In genomic region chr5:162067651-162068411, GRCh38 we compare ENCODE assay signal across 23 cellular contexts. TPM values are rescaled to one million over a fixed set of nuclear protein-coding genes. Genes with fewer than 3 reads are reported as not detected.
A peak's percentile ranks its signal among the peaks of the same experiment; 100 is the strongest.
DNase-seq lines count a peak whose midpoint lies in the region; ATAC-seq, FAIRE-seq and TF ChIP-seq lines count a peak whose summit lies in the region.
"Had no signal": no experiment of that assay in that cellular context is flagged by ENCODE, and none has a peak within 500 bp of the region (broad histone marks: within the 10 kb centered on the region; RNA-seq: fewer than 3 reads in every experiment).

TSS of gene GABRG2 (plus strand) at chr5:162067773. CDS start at chr5:162068000, 227 bp downstream.

- no peaks in the 10 kb centered on the region for H3F3A ChIP-seq in GM23248 (ENCODE audit: insufficient read depth)

- H4K20me1 ChIP-seq in GM23248 (ENCODE audit: insufficient read depth) = no peaks in the 10 kb centered on the region

- no peak within 1 kb of the TSS for H2AFZ ChIP-seq in GM23248

- H3K36me3 Mint-ChIP-seq in endodermal cell (ENCODE audit: low read depth) (no peaks in the 10 kb centered on the region), nephron progenitor cell (ENCODE audit: low read depth) (no peaks in the 10 kb centered on the region)
- H3K36me3 Mint-ChIP-seq: CD14-positive monocyte had no signal

- no peaks in the 10 kb centered on the region for H3K36me3 ChIP-seq in A673 (ENCODE audit: insufficient read depth, low read length, poor library complexity, severe bottlenecking)
- H3K36me3 ChIP-seq in HUES64 (ENCODE audit: insufficient read depth, low read length) = no peaks in the 10 kb centered on the region
- no peaks in the 10 kb centered on the region for H3K36me3 ChIP-seq in endodermal cell (ENCODE audit: control insufficient read depth, insufficient read depth, low read length)
- no peaks in the 10 kb centered on the region for H3K36me3 ChIP-seq in esophagus squamous epithelium
- no peaks in the 10 kb centered on the region for H3K36me3 ChIP-seq in GM23248 (ENCODE audit: low read depth)
- no peaks in the 10 kb centered on the region for H3K36me3 ChIP-seq in gastroesophageal sphincter
- H3K36me3 ChIP-seq: prostate gland, uterus had no signal

- H3K27ac Mint-ChIP-seq in endodermal cell (no peak within 1 kb of the TSS), nephron progenitor cell (no peak within 1 kb of the TSS)

- FAIRE-seq in urothelium cell line (lab: Jason Lieb, UNC) = no peak
- FAIRE-seq: bronchial epithelial cell, K562, keratinocyte had no signal

- H3K4me1 ChIP-seq in A673 (ENCODE audit: insufficient read depth, low read length, poor library complexity, severe bottlenecking) = no peaks in the 10 kb centered on the region
- peaks cover 7% of the 10 kb centered on the region; the same call in 1 of the 2 replicates for H3K4me1 ChIP-seq in HUES64 (ENCODE audit: insufficient read depth, low read length)
- H3K4me1 ChIP-seq in endodermal cell (ENCODE audit: control insufficient read depth, insufficient read depth, low read length) = no peaks in the 10 kb centered on the region
- no peaks in the 10 kb centered on the region for H3K4me1 ChIP-seq in esophagus squamous epithelium
- H3K4me1 ChIP-seq in GM23248 (ENCODE audit: insufficient read depth) = no peaks in the 10 kb centered on the region
- H3K4me1 ChIP-seq in gastroesophageal sphincter = no peaks in the 10 kb centered on the region
- H3K4me1 ChIP-seq: prostate gland, uterus had no signal

- 3% methylated on average over 21 of the region's 21 CpGs for WGBS in HUES64
- 11 to 13% methylated on average over 5 to 21 of the region's 21 CpGs for WGBS in endodermal cell (ENCODE audit: insufficient coverage in 1 of 2, insufficient read length in 1 of 2), 2 experiments
- WGBS in esophagus squamous epithelium, 2 donors = 13 to 15% methylated on average over 21 of the region's 21 CpGs
- WGBS in GM23248 (ENCODE audit: low coverage in 1 of 2, low lambda C conversion rate in 2 of 2, missing lambda C conversion rate in 2 of 2), 2 experiments = 4 to 6% methylated on average over 21 of the region's 21 CpGs
- WGBS in gastroesophageal sphincter (ENCODE audit: low coverage in 1 of 2), 2 donors = 2 to 3% methylated on average over 19 to 21 of the region's 21 CpGs

- H3K9ac ChIP-seq in HUES64 (ENCODE audit: low read depth, low read length) (peak within 1 kb of the TSS; percentile 21; the same call in 1 of the 2 replicates), endodermal cell (ENCODE audit: extremely low read depth, low read length, poor library complexity, severe bottlenecking) (no peak within 1 kb of the TSS), GM23248 (no peak within 1 kb of the TSS)

- H3K9me3 ChIP-seq in A673 (ENCODE audit: low read depth, low read length, poor library complexity, severe bottlenecking) (no peaks in the 10 kb centered on the region), HUES64 (ENCODE audit: insufficient read depth, low read depth, low read length) (no peaks in the 10 kb centered on the region), endodermal cell (ENCODE audit: control insufficient read depth, low read length) (no peaks in the 10 kb centered on the region), esophagus squamous epithelium (no peaks in the 10 kb centered on the region), GM23248 (ENCODE audit: low read depth) (no peaks in the 10 kb centered on the region), gastroesophageal sphincter (no peaks in the 10 kb centered on the region)
- H3K9me3 ChIP-seq: prostate gland, uterus had no signal

- H3K27me3 Mint-ChIP-seq in endodermal cell (ENCODE audit: insufficient read depth) (peaks cover 14% of the 10 kb centered on the region), nephron progenitor cell (ENCODE audit: low read depth, poor library complexity) (peaks cover 34% of the 10 kb centered on the region)

- H3K4me3 Mint-ChIP-seq in endodermal cell = peak within 1 kb of the TSS; percentile 52
- peak within 1 kb of the TSS; percentile 37 for H3K4me3 Mint-ChIP-seq in nephron progenitor cell

- TF ChIP-seq EP300 in gastroesophageal sphincter (IDR thresholded peaks at IDR 0.05) = no peak

- intact Hi-C loops in A673 (cut with micrococcal nuclease; ENCODE audit: unreplicated experiment) = no loop called here
- intact Hi-C loops in esophagus squamous epithelium (cut with DNase I) = no loop called here

- CTCF ChIA-PET in A673 (lab: Charles Lee) = no interaction called here

- BruUV-seq in A673 (replicated peaks; lab: Mats Ljungman, UMichigan) = no TSS peak

- H3K4me3 ChIP-seq in A673 (ENCODE audit: low read depth, low read length, poor library complexity, severe bottlenecking) = no peak within 1 kb of the TSS
- peak within 1 kb of the TSS; percentile 89 for H3K4me3 ChIP-seq in HUES64 (ENCODE audit: low read length)
- peak within 1 kb of the TSS; percentile 77 for H3K4me3 ChIP-seq in endodermal cell (ENCODE audit: low read length)
- H3K4me3 ChIP-seq in esophagus squamous epithelium = no peak within 1 kb of the TSS
- H3K4me3 ChIP-seq in GM23248 = no peak within 1 kb of the TSS
- H3K4me3 ChIP-seq in gastroesophageal sphincter = no peak within 1 kb of the TSS
- H3K4me3 ChIP-seq: K562, lung, prostate gland, uterus had no signal

- H3K27me3 ChIP-seq in A673 (replicated peaks; ENCODE audit: insufficient read depth, low read depth, low read length, poor library complexity) (peaks cover 21% of the 10 kb centered on the region), HUES64 (ENCODE audit: insufficient read depth, low read length) (peaks cover 7% of the 10 kb centered on the region; the same call in 1 of the 2 replicates), endodermal cell (ENCODE audit: control insufficient read depth, insufficient read depth, low read length, poor library complexity, severe bottlenecking) (peaks cover 18% of the 10 kb centered on the region), esophagus squamous epithelium (peaks cover 0 to 8% (median 0%) of the 10 kb centered on the region in 4 donors), GM23248 (replicated peaks; ENCODE audit: insufficient read depth) (no peaks in the 10 kb centered on the region), gastroesophageal sphincter (peaks cover 30% of the 10 kb centered on the region)
- H3K27me3 ChIP-seq: uterus had no signal

- H3K9me3 Mint-ChIP-seq in endodermal cell (no peaks in the 10 kb centered on the region), nephron progenitor cell (no peaks in the 10 kb centered on the region)

- no peak for ATAC-seq in gastroesophageal sphincter
- ATAC-seq: esophagus mucosa, K562 had no signal

- no peak within 1 kb of the TSS for H3K4me2 ChIP-seq in GM23248 (ENCODE audit: unreplicated experiment)

- no peaks in the 10 kb centered on the region for H3K9me2 ChIP-seq in GM23248 (ENCODE audit: insufficient read depth)

- H3K27ac ChIP-seq in A673 (ENCODE audit: low read depth, low read length, poor library complexity, severe bottlenecking) = no peak within 1 kb of the TSS
- no peak within 1 kb of the TSS for H3K27ac ChIP-seq in HUES64 (ENCODE audit: low read depth, low read length)
- H3K27ac ChIP-seq in endodermal cell (ENCODE audit: low read depth, low read length) = no peak within 1 kb of the TSS
- H3K27ac ChIP-seq in esophagus squamous epithelium = no peak within 1 kb of the TSS
- H3K27ac ChIP-seq in GM23248 = no peak within 1 kb of the TSS
- no peak within 1 kb of the TSS for H3K27ac ChIP-seq in gastroesophageal sphincter
- H3K27ac ChIP-seq: prostate gland, uterus had no signal

- TF ChIP-seq CTCF in A673 (conservative IDR thresholded peaks at IDR 0.05; ENCODE audit: low read depth, low read length) = no peak
- no peak for TF ChIP-seq CTCF in endodermal cell (conservative IDR thresholded peaks at IDR 0.05)
- TF ChIP-seq CTCF in nephron progenitor cell (IDR thresholded peaks at IDR 0.05) = no peak
- no peak for TF ChIP-seq CTCF in esophagus squamous epithelium (IDR thresholded peaks at IDR 0.05)
- TF ChIP-seq CTCF in gastroesophageal sphincter (IDR thresholded peaks at IDR 0.05) = no peak

- no peak for TF ChIP-seq POLR2A in esophagus squamous epithelium (IDR thresholded peaks at IDR 0.05)
- no peak for TF ChIP-seq POLR2A in gastroesophageal sphincter (IDR thresholded peaks at IDR 0.05)

- H3K4me1 Mint-ChIP-seq in endodermal cell (peaks cover 15% of the 10 kb centered on the region), nephron progenitor cell (no peaks in the 10 kb centered on the region)
- H3K4me1 Mint-ChIP-seq: CD14-positive monocyte had no signal

- POLR2A ChIA-PET in A673 (lab: Charles Lee; ENCODE audit: low non-redundant PET) = no interaction called here

- in situ Hi-C loops in GM23248 (cut with MboI) = no loop called here

- H3K79me2 ChIP-seq in GM23248 (ENCODE audit: insufficient read depth) = no peaks in the 10 kb centered on the region

- DNase-seq in A673 (ENCODE audit: low spot score) (peak; percentile 0), endodermal cell (peak; percentile 47), nephron progenitor cell (no peak), urothelium cell line (ENCODE audit: low spot score) (no peak), esophagus squamous epithelium (lab: John Stamatoyannopoulos, UW) (no peak), GM23248 (no peak)
- DNase-seq: activated CD4-positive, alpha-beta T cell treated with anti-CD3 and anti-CD28 coated beads for 4 hours; activated CD8-positive, alpha-beta memory T cell treated with anti-CD3 and anti-CD28 coated beads, Interleukin-2, amount 50 U/mL, for 4 hours; activated effector memory CD4-positive, alpha-beta T cell treated with anti-CD3 and anti-CD28 coated beads, Interleukin-2, amount 50 U/mL, for 16 hours; DMS153; NCI-H2029; NCI-H510A; uterus had no signal

RNA-seq across cellular contexts. Expression of gene GABRG2, which starts in this region (rescaled TPM):
- total RNA-seq in A673 (2021) = 0.66 TPM in 1 of 2 replicates, not detected in the other
- polyA plus RNA-seq in HUES64 (2013, experiment 1 of 2) = 1.3 TPM
- 2.1 TPM for polyA plus RNA-seq in HUES64 (2013, experiment 2 of 2)
- total RNA-seq in endodermal cell = 1 to 10 TPM; 1.5 to 2.4 TPM
- polyA plus RNA-seq in endodermal cell (2013, experiment 1 of 2) = 1.00 TPM
- polyA plus RNA-seq in endodermal cell (2013, experiment 2 of 2) = 0.66 TPM
- total RNA-seq in esophagus squamous epithelium = not detected
- not detected in 2 replicates for total RNA-seq in GM23248 (2014; rRNA removed; shearing (Covaris generic))
- not detected in 2 replicates for polyA plus RNA-seq in GM23248 (2016; fragmentation: Nextera tagmentation; extraction: Ambion mirVana)
- under 1 TPM in 3 of 4 donors, not detected in 1; 0.27 to 0.40 (median 0.39) TPM for total RNA-seq in gastroesophageal sphincter
- total RNA-seq: bronchial epithelial cell, esophagus mucosa, glomerular endothelial cell had no signal
- polyA plus RNA-seq: CD14-positive monocyte, keratinocyte, lung had no signal

Comparison
In these comparisons a context has a peak if more than half of its experiments do, and no peak if none do; other contexts are left out.
1. Peak in DNase-seq in A673; RNA of the gene not detected or under 1 TPM.
2. H3K4me3 ChIP-seq: peak in HUES64 (single experiment) and endodermal cell (single experiment); none in A673 (single experiment), esophagus squamous epithelium (0 of 4), GM23248 (single experiment) and gastroesophageal sphincter (0 of 2).